20 cellular contexts compared by ENCODE assay signal in genomic region chr16:12582696-12583095, GRCh38.
"Had no signal": no experiment of that assay in that cellular context is flagged by ENCODE, and none has a peak within 500 bp of the region (broad histone marks: within the 10 kb centered on the region; RNA-seq: fewer than 3 reads in every experiment).

No MANE protein-coding gene starts in this region.

- H3K9me3 ChIP-seq: esophagus squamous epithelium, gastroesophageal sphincter, left ventricle myocardium inferior, lower lobe of right lung, neutrophil, tibial artery, upper lobe of right lung, vagina had no signal

- DNase-seq: effector memory CD8-positive, alpha-beta T cell; esophagus squamous epithelium; foreskin fibroblast; glutamatergic neuron; islet precursor cell; left ventricle myocardium inferior; lower lobe of right lung; midbrain; naive B cell; nephron progenitor cell; small intestine; stimulated activated CD4-positive, alpha-beta T cell treated with anti-CD3 and anti-CD28 coated beads, Interleukin-2, amount 100 ng/mL, for 48 hours; stimulated activated CD8-positive, alpha-beta memory T cell treated with anti-CD3 and anti-CD28 coated beads, Interleukin-4, amount 100 ng/mL, for 48 hours; stimulated activated naive CD8-positive, alpha-beta T cell treated with anti-CD3 and anti-CD28 coated beads, Interleukin-15, Interleukin-2, amounts not matched to agents 100 U/mL and 50 U/mL, for 24 hours had no signal

- ATAC-seq: effector memory CD8-positive, alpha-beta T cell; gastroesophageal sphincter; lower lobe of right lung; stimulated activated effector memory CD8-positive, alpha-beta T cell treated with anti-CD3 and anti-CD28 coated beads, Interleukin-12 subunit alpha, Interleukin-12 subunit beta, amount 100 ng/mL, for 72 hours; stimulated activated naive CD8-positive, alpha-beta T cell treated with anti-CD3 and anti-CD28 coated beads, Interleukin-15, Interleukin-2, amounts not matched to agents 100 U/mL and 50 U/mL, for 24 hours; upper lobe of right lung had no signal

- FAIRE-seq: small intestine had no signal

- H3K4me1 ChIP-seq: esophagus squamous epithelium, gastroesophageal sphincter, left ventricle myocardium inferior, lower lobe of right lung, tibial artery, upper lobe of right lung, vagina had no signal

- H3K27ac ChIP-seq: esophagus squamous epithelium, gastroesophageal sphincter, left ventricle myocardium inferior, lower lobe of right lung, neutrophil, tibial artery, upper lobe of right lung, vagina had no signal

- H3K27me3 ChIP-seq: esophagus squamous epithelium, neutrophil, tibial artery, upper lobe of right lung, vagina had no signal

- H3K4me3 ChIP-seq: esophagus squamous epithelium, gastroesophageal sphincter, left ventricle myocardium inferior, lower lobe of right lung, tibial artery, upper lobe of right lung, vagina had no signal

- H3K36me3 ChIP-seq: esophagus squamous epithelium, gastroesophageal sphincter, left ventricle myocardium inferior, lower lobe of right lung, neutrophil, tibial artery, upper lobe of right lung, vagina had no signal
